In genomic region chr1:6205849-6206845, GRCh38 we compare ENCODE assay signal across 1 cellular context.
A peak's percentile ranks its signal among the peaks of the same experiment; 100 is the strongest.
TF ChIP-seq lines count a peak whose summit lies in the region.

TSS of gene RNF207 (plus strand) at chr1:6206119. CDS start at chr1:6206536, 417 bp downstream.

TF ChIP-seq in GM12878, 131 proteins besides CTCF, POLR2A, EP300 and RAD21 (continued from another document and continues in another):
- TF ChIP-seq BCLAF1 (IDR thresholded peaks at IDR 0.05), result no peak
- no peak for TF ChIP-seq KAT2A (conservative IDR thresholded peaks at IDR 0.05; ENCODE audit: control insufficient read depth, low read depth, low read length)
- no peak for TF ChIP-seq ZNF622 (IDR thresholded peaks at IDR 0.05)
- TF ChIP-seq POLR2AphosphoS5 (IDR thresholded peaks at IDR 0.05; ENCODE audit: low read length), result peak; percentile 81; the same call in 1 of the 2 replicates
- no peak for TF ChIP-seq PAX8 (IDR thresholded peaks at IDR 0.05)
- TF ChIP-seq CEBPB (IDR thresholded peaks at IDR 0.05; ENCODE audit: borderline replicate concordance in 1 of 2, low read depth in 2 of 2, low read length in 2 of 2), result no peak
- TF ChIP-seq RCOR1 (conservative IDR thresholded peaks at IDR 0.05; ENCODE audit: low read depth, low read length), result no peak
- no peak for TF ChIP-seq ZBTB4 (CRISPR knock-in tag; IDR thresholded peaks at IDR 0.05)
- no peak for TF ChIP-seq CUX1 (IDR thresholded peaks at IDR 0.05; ENCODE audit: insufficient replicate concordance, low read depth, low read length)
- peak; percentile 60; the same call in 1 of the 2 replicates for TF ChIP-seq NBN (IDR thresholded peaks at IDR 0.05)
- no peak for TF ChIP-seq CBFB (IDR thresholded peaks at IDR 0.05; ENCODE audit: low read depth)
- TF ChIP-seq USF2 (IDR thresholded peaks at IDR 0.05; ENCODE audit: borderline replicate concordance, low read depth, low read length), result no peak
- peak; percentile 97 for TF ChIP-seq RELA (IDR thresholded peaks at IDR 0.05; ENCODE audit: borderline replicate concordance, partially characterized antibody)
- no peak for TF ChIP-seq HDGF (IDR thresholded peaks at IDR 0.05)
- TF ChIP-seq HDAC6 (IDR thresholded peaks at IDR 0.05; ENCODE audit: unreplicated experiment), result peak; percentile 81
- TF ChIP-seq NKRF (conservative IDR thresholded peaks at IDR 0.05), result peak; percentile 83
- TF ChIP-seq ZBED1 (IDR thresholded peaks at IDR 0.05; ENCODE audit: borderline replicate concordance), result no peak
- TF ChIP-seq DPF2 (IDR thresholded peaks at IDR 0.05), result peak; percentile 79; the same call in 1 of the 2 replicates
- TF ChIP-seq ZNF592 (IDR thresholded peaks at IDR 0.05), result no peak
- no peak for TF ChIP-seq ZZZ3 (IDR thresholded peaks at IDR 0.05; ENCODE audit: control insufficient read depth, insufficient read length, low read depth)
- TF ChIP-seq ZNF687 (IDR thresholded peaks at IDR 0.05), result peak; percentile 39; the same call in 1 of the 2 replicates
- no peak for TF ChIP-seq SREBF1 (IDR thresholded peaks at IDR 0.05; ENCODE audit: low read length)
- peak; percentile 14 for TF ChIP-seq MEF2B (IDR thresholded peaks at IDR 0.05; ENCODE audit: partially characterized antibody, poor library complexity, severe bottlenecking)
- TF ChIP-seq PAX5 (IDR thresholded peaks at IDR 0.05; ENCODE audit: borderline replicate concordance, low read depth, low read length), result no peak
- TF ChIP-seq ZNF274 (IDR thresholded peaks at IDR 0.05; ENCODE audit: insufficient read depth, insufficient read length), result no peak
- TF ChIP-seq IRF5 (IDR thresholded peaks at IDR 0.05; ENCODE audit: borderline replicate concordance), result no peak
